ENCODE assay signal across 8 cellular contexts in the genomic region with DNA sequence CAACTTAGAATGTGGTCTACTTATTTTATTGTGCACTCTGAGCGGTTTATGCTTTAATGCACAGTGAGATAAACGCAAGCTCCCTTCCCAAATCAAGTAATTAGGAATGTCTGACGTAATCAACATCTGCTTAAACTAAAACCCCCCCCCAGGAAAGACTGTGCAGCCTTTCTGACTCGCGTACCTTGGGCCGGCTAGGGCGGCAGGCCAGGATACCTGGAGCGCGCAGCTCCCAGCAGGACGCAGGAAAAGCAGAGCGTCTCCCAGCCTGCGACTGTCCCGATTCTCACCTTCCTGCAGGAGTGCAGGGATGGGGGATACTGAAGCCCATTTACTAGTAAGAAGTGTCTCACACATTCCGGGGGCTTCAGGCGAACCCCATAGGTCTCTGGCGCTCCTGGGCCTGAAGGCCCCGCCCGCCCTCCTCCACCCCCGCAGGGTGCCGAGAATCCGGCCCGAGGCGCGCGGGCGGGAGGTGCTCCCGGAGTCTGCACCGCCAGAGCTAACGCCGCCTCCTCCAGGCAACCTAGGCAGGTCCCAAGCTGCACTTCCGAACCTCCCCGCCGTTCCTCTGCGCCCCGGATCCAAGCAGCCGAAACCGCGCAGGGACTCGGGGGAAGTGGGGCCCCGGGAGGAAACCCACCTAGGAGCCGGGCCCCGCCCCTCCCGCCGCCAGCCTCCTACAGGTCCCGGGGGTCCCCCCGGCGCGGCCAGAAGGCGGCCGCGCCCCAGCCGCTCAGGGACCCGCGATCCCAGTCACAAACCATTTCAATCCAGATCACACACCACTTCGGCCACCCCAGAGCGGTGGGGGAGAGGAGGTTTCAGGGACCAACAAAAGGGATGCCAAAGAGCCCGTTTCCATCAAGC. TPM values are rescaled to one million over a fixed set of nuclear protein-coding genes. Genes with fewer than 3 reads are reported as not detected.
A peak's percentile ranks its signal among the peaks of the same experiment; 100 is the strongest.
DNase-seq lines count a peak whose midpoint lies in the region; ATAC-seq lines count a peak whose summit lies in the region.

No MANE protein-coding gene starts in this region.

- H3K36me3 ChIP-seq in BLaER1 (no peaks in the 10 kb centered on the region), trophoblast cell (ENCODE audit: control insufficient read depth in 1 of 2, insufficient read depth in 2 of 2, low read length in 2 of 2) (no peaks in the 10 kb centered on the region)

- H3K4me1 Mint-ChIP-seq in activated CD8-positive, alpha-beta memory T cell treated with anti-CD3 and anti-CD28 coated beads, Interleukin-2, amount 10 ng/mL, durations not matched to agents 7 days and 5 days = peaks cover 9% of the 10 kb centered on the region

- peaks cover 81% of the 10 kb centered on the region for H3K27me3 Mint-ChIP-seq in activated CD8-positive, alpha-beta memory T cell treated with anti-CD3 and anti-CD28 coated beads, Interleukin-2, amount 10 ng/mL, durations not matched to agents 7 days and 5 days

- no peak overlapping the region for H4K91ac ChIP-seq in trophoblast cell (ENCODE audit: low read depth, low read length)

- peak in 73 of 76 experiments; percentile 22 to 85 (median 70) for DNase-seq in HUDEP-2 (lab: John Stamatoyannopoulos, UW; ENCODE audit: unreplicated experiment in 76 of 76)
- DNase-seq in activated CD8-positive, alpha-beta memory T cell treated with anti-CD3 and anti-CD28 coated beads, Interleukin-2, amount 10 ng/mL, durations not matched to agents 7 days and 5 days = peak; percentile 67
- DNase-seq in germinal center (ENCODE audit: low spot score) = peak; percentile 30
- DNase-seq in trophoblast cell = peak; percentile 6 to 49
- no peak for DNase-seq in UCSD-AML1 (lab: John Stamatoyannopoulos, UW; ENCODE audit: unreplicated experiment)

- H4K12ac ChIP-seq in trophoblast cell (ENCODE audit: low read depth, low read length) = no peak overlapping the region

- H3K23ac ChIP-seq in trophoblast cell (ENCODE audit: low read length) = no peak overlapping the region

- peaks cover 20% of the 10 kb centered on the region for H4K20me1 ChIP-seq in BLaER1

- no peaks in the 10 kb centered on the region for H3K79me2 ChIP-seq in trophoblast cell (ENCODE audit: control insufficient read depth, insufficient read depth, low read length, poor library complexity)

- H3K27ac ChIP-seq in BLaER1 (no peak overlapping the region), trophoblast cell (ENCODE audit: low read depth, low read length) (no peak overlapping the region)

- H3K9me3 Mint-ChIP-seq in activated CD8-positive, alpha-beta memory T cell treated with anti-CD3 and anti-CD28 coated beads, Interleukin-2, amount 10 ng/mL, durations not matched to agents 7 days and 5 days (ENCODE audit: low read depth) = no peaks in the 10 kb centered on the region

- WGBS in trophoblast cell (ENCODE audit: extremely low coverage, insufficient coverage, insufficient read length) = no CpG with 5 or more reads among the region's 57 CpGs

- no peak overlapping the region for H2AK5ac ChIP-seq in trophoblast cell (ENCODE audit: low read length)

- H2BK120ac ChIP-seq in trophoblast cell (ENCODE audit: insufficient read depth, low read length, poor library complexity) = no peak overlapping the region

- H3K4me3 Mint-ChIP-seq in activated CD8-positive, alpha-beta memory T cell treated with anti-CD3 and anti-CD28 coated beads, Interleukin-2, amount 10 ng/mL, durations not matched to agents 7 days and 5 days = peak overlapping the region; percentile 51

- peak overlapping the region; percentile 35 for H3K4ac ChIP-seq in trophoblast cell (ENCODE audit: low read depth, low read length)

- H3K14ac ChIP-seq in trophoblast cell (ENCODE audit: low read length) = no peak overlapping the region

- H3K4me3 ChIP-seq in BLaER1 (peak overlapping the region; percentile 70), trophoblast cell (ENCODE audit: low read depth, low read length) (peak overlapping the region; percentile 70)

- CTCF ChIA-PET in activated CD8-positive, alpha-beta memory T cell treated with anti-CD3 and anti-CD28 coated beads, Interleukin-2, amount 10 ng/mL, durations not matched to agents 7 days and 5 days (lab: Charles Lee) = interaction anchor here (1.1 to 8.5 kb wide), 3 partner anchors 15 to 190 kb away, joined by 3 to 74 read pairs (median 3); no protein-coding TSS in a partner anchor

- H3K4me2 ChIP-seq in BLaER1 (peak overlapping the region; percentile 97), trophoblast cell (ENCODE audit: low read length) (peak overlapping the region; percentile 84)

- peak; percentile 56 for ATAC-seq in activated CD8-positive, alpha-beta memory T cell treated with anti-CD3 and anti-CD28 coated beads, Interleukin-2, amount 10 ng/mL, durations not matched to agents 7 days and 5 days
- ATAC-seq in HG03565 (IDR thresholded peaks at IDR 0.05; ENCODE audit: unreplicated experiment) = no peak
- ATAC-seq in GM18907 (IDR thresholded peaks at IDR 0.05; ENCODE audit: unreplicated experiment) = no peak

- H3K27me3 ChIP-seq in BLaER1 (peaks cover 76% of the 10 kb centered on the region), trophoblast cell (ENCODE audit: insufficient read depth, low read length) (peaks cover 6% of the 10 kb centered on the region)

- peak overlapping the region; percentile 83 for H2AFZ ChIP-seq in trophoblast cell (ENCODE audit: insufficient read depth, low read length, poor library complexity)

- H2BK12ac ChIP-seq in trophoblast cell (ENCODE audit: low read length) = no peak overlapping the region

- H3K9ac ChIP-seq in BLaER1 = no peak overlapping the region
- H3K9ac ChIP-seq in trophoblast cell (ENCODE audit: low read length) = no peak overlapping the region

- H4K8ac ChIP-seq in trophoblast cell (ENCODE audit: low read depth, low read length) = peak overlapping the region; percentile 26

- H3K18ac ChIP-seq in trophoblast cell (ENCODE audit: low read length) = no peak overlapping the region

- H2BK5ac ChIP-seq in trophoblast cell (ENCODE audit: low read depth, low read length, poor library complexity) = no peak overlapping the region

- H3K79me1 ChIP-seq in trophoblast cell (ENCODE audit: low read length) = peaks cover 8% of the 10 kb centered on the region

- H3K36me3 Mint-ChIP-seq in activated CD8-positive, alpha-beta memory T cell treated with anti-CD3 and anti-CD28 coated beads, Interleukin-2, amount 10 ng/mL, durations not matched to agents 7 days and 5 days = no peaks in the 10 kb centered on the region

- H3K9me3 ChIP-seq in BLaER1 (no peaks in the 10 kb centered on the region), trophoblast cell (ENCODE audit: insufficient read depth, low read depth, low read length) (peaks cover 4% of the 10 kb centered on the region)

- H3K4me1 ChIP-seq in BLaER1 (peaks cover 22% of the 10 kb centered on the region), trophoblast cell (ENCODE audit: control insufficient read depth in 1 of 2, insufficient read depth in 2 of 2, low read length in 2 of 2) (peaks cover 8 to 17% of the 10 kb centered on the region in 2 experiments)

- no peak overlapping the region for H3K27ac Mint-ChIP-seq in activated CD8-positive, alpha-beta memory T cell treated with anti-CD3 and anti-CD28 coated beads, Interleukin-2, amount 10 ng/mL, durations not matched to agents 7 days and 5 days

RNA-seq across cellular contexts. Expression of gene ROR2, which starts 1.4 kb away (rescaled TPM):
- total RNA-seq in activated CD8-positive, alpha-beta memory T cell treated with anti-CD3 and anti-CD28 coated beads, Interleukin-2, amount 10 ng/mL, durations not matched to agents 7 days and 5 days = 1 to 10 TPM; 3.0 to 3.2 TPM
- 2.2 and 2.3 TPM in 2 replicates for polyA plus RNA-seq in trophoblast cell (2013)
